In the genomic region with DNA sequence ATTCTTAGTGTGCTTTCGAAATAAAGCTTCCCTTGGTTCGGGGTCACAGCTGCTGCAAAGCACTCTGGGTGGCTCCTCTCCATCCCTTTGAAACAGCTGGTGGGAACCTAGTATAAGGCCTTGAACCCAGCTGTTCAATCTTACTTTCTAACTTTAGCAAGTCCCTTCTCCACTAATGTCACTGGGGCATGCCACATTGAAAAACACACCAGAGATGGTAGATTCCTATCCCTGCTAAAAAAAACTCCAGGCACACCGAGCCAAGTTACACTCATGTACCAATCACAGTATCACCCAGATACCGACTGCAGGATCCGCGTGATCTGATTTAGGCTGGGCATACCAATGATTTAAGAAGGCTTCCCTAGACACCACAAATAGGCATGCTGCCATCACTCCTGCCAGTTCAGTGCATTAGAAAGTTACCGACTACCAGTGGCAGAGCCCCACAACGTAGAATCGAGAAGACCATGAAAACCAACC, we compare ENCODE assay signal across 18 cellular contexts.
A peak's percentile ranks its signal among the peaks of the same experiment; 100 is the strongest.
DNase-seq lines count a peak whose midpoint lies in the region; ATAC-seq and TF ChIP-seq lines count a peak whose summit lies in the region.
"Had no signal": no experiment of that assay in that cellular context is flagged by ENCODE, and none has a peak within 500 bp of the region (broad histone marks: within the 10 kb centered on the region; RNA-seq: fewer than 3 reads in every experiment).

No MANE protein-coding gene starts in this region.

- H3K27ac ChIP-seq in GM23338 (ENCODE audit: low read depth) (no peak overlapping the region), body of pancreas (no peak overlapping the region), right cardiac atrium (ENCODE audit: low read length) (peak overlapping the region; percentile 18), gastrocnemius medialis (peak overlapping the region; percentile 72 to 85 (median 82))

- no peak for DNase-seq in GM23338 (ENCODE audit: low spot score)
- DNase-seq in body of pancreas, result no peak
- peak in 2 of 3 donors; percentile 46 to 64 for DNase-seq in right cardiac atrium
- DNase-seq in gastrocnemius medialis, result peak; percentile 65 to 76
- no peak for DNase-seq in mucosa of descending colon
- no peak for DNase-seq in iPS-NIHi11 (ENCODE audit: low spot score)
- DNase-seq in KBM-7, result no peak
- DNase-seq: activated CD4-positive, alpha-beta T cell treated with anti-CD3 and anti-CD28 coated beads for 36 hours; activated CD8-positive, alpha-beta memory T cell treated with anti-CD3 and anti-CD28 coated beads, Interleukin-2, amount 50 U/mL, for 48 hours; activated naive CD4-positive, alpha-beta T cell treated with Interleukin-2 at 50 U/mL for 16 hours; AML-193; effector memory CD8-positive, alpha-beta T cell; NCI-H2107; stimulated activated CD4-positive, alpha-beta T cell treated with anti-CD3 and anti-CD28 coated beads, Interleukin-2, amount 100 ng/mL, for 24 hours; T-helper 2 cell had no signal

- in situ Hi-C loops in gastrocnemius medialis (cut with MboI; ENCODE audit: low sequenced_read_pairs in 4 of 4) (loop anchor here in 1 of 4 donors (10.0 kb wide), 1 partner anchor 62 kb away; the partner anchor contains the start of gene WWTR1), KBM-7 (cut with MboI; ENCODE audit: low pct_unique_long_range_greater_than_20kb, low sequenced_read_pairs) (no loop called here)

- H3K4me1 ChIP-seq in GM23338 (ENCODE audit: insufficient read depth) (peaks cover 46% of the 10 kb centered on the region), body of pancreas (peaks cover 18% of the 10 kb centered on the region), right cardiac atrium (ENCODE audit: control insufficient read depth, insufficient read depth, low read length) (peaks cover 5% of the 10 kb centered on the region), gastrocnemius medialis (peaks cover 53 to 62% of the 10 kb centered on the region in 2 donors), mucosa of descending colon (ENCODE audit: low read depth) (no peaks in the 10 kb centered on the region)

- H3K36me3 Mint-ChIP-seq in GM23338 (ENCODE audit: low read depth), result no peaks in the 10 kb centered on the region

- peaks cover 29% of the 10 kb centered on the region for H3K4me1 Mint-ChIP-seq in GM23338
- H3K4me1 Mint-ChIP-seq: activated CD4-positive, alpha-beta T cell treated with anti-CD3 and anti-CD28 coated beads for 36 hours had no signal

- H3K9me3 ChIP-seq in body of pancreas (no peaks in the 10 kb centered on the region), right cardiac atrium (ENCODE audit: control insufficient read depth, low read length) (no peaks in the 10 kb centered on the region), gastrocnemius medialis (no peaks in the 10 kb centered on the region), mucosa of descending colon (no peaks in the 10 kb centered on the region)
- H3K9me3 ChIP-seq: tibial nerve had no signal

- no peaks in the 10 kb centered on the region for H3K27me3 ChIP-seq in GM23338 (ENCODE audit: insufficient read depth)
- H3K27me3 ChIP-seq in body of pancreas, result no peaks in the 10 kb centered on the region
- no peaks in the 10 kb centered on the region for H3K27me3 ChIP-seq in right cardiac atrium (ENCODE audit: control insufficient read depth, insufficient read depth)
- no peaks in the 10 kb centered on the region for H3K27me3 ChIP-seq in gastrocnemius medialis
- H3K27me3 ChIP-seq: tibial nerve had no signal

- H3K27ac Mint-ChIP-seq in GM23338, result 0 out of 2 replicates have a peak overlapping the region, but pooled peaks have one; percentile 1
- H3K27ac Mint-ChIP-seq: activated CD4-positive, alpha-beta T cell treated with anti-CD3 and anti-CD28 coated beads for 36 hours; effector memory CD8-positive, alpha-beta T cell; progenitor cell of endocrine pancreas had no signal

- intact Hi-C loops in body of pancreas (cut with DNase I) (no loop called here), right cardiac atrium (cut with DNase I) (no loop called here), gastrocnemius medialis (cut with DNase I; ENCODE audit: low total_unique reads) (loop anchor here (1.0 kb wide), 1 partner anchor 65 kb away; no protein-coding TSS in a partner anchor), mucosa of descending colon (cut with DNase I, micrococcal nuclease) (no loop called here)

- H3K36me3 ChIP-seq in GM23338 (ENCODE audit: insufficient read depth), result no peaks in the 10 kb centered on the region
- H3K36me3 ChIP-seq in body of pancreas (replicated peaks in 1 of 2; ENCODE audit: insufficient read depth in 1 of 2, low read depth in 2 of 2), result no peaks in the 10 kb centered on the region
- H3K36me3 ChIP-seq in gastrocnemius medialis, result no peaks in the 10 kb centered on the region
- no peaks in the 10 kb centered on the region for H3K36me3 ChIP-seq in mucosa of descending colon (ENCODE audit: low read depth)
- H3K36me3 ChIP-seq: tibial nerve had no signal

- H3K27me3 Mint-ChIP-seq in GM23338 (ENCODE audit: insufficient read depth, low read depth, poor library complexity), result peaks cover 3% of the 10 kb centered on the region
- H3K27me3 Mint-ChIP-seq: progenitor cell of endocrine pancreas had no signal

- no peak; the same call in 2 of the 3 replicates for ATAC-seq in GM23338
- peak; percentile 27 for ATAC-seq in body of pancreas
- peak; percentile 70 to 92 for ATAC-seq in right cardiac atrium
- ATAC-seq in gastrocnemius medialis, result peak; percentile 94 to 96
- no peak for ATAC-seq in mucosa of descending colon
- no peak for ATAC-seq in GM21786 (IDR thresholded peaks at IDR 0.05; ENCODE audit: unreplicated experiment)
- ATAC-seq: activated CD4-positive, alpha-beta T cell treated with anti-CD3 and anti-CD28 coated beads for 36 hours; effector memory CD8-positive, alpha-beta T cell had no signal

- H3K9me2 ChIP-seq in GM23338 (ENCODE audit: insufficient read depth), result no peaks in the 10 kb centered on the region

- WGBS in body of pancreas, 2 donors, result 74 to 84% methylated on average over 9 of the region's 9 CpGs
- 59% methylated on average over 9 of the region's 9 CpGs for WGBS in right cardiac atrium

- H3K9me3 Mint-ChIP-seq in GM23338, result no peaks in the 10 kb centered on the region
- H3K9me3 Mint-ChIP-seq: effector memory CD8-positive, alpha-beta T cell had no signal

- no peak overlapping the region for H3K4me3 ChIP-seq in GM23338
- H3K4me3 ChIP-seq in body of pancreas, result no peak overlapping the region
- no peak overlapping the region for H3K4me3 ChIP-seq in right cardiac atrium (ENCODE audit: low read length)
- peak overlapping the region in 2 of 4 donors; percentile 6 to 29 for H3K4me3 ChIP-seq in gastrocnemius medialis
- H3K4me3 ChIP-seq in mucosa of descending colon, result no peak overlapping the region
- H3K4me3 ChIP-seq: tibial nerve had no signal

- TF ChIP-seq CTCF in GM23338 (conservative IDR thresholded peaks at IDR 0.05; ENCODE audit: low read depth in 2 of 2), result no peak
- no peak for TF ChIP-seq CTCF in body of pancreas (IDR thresholded peaks at IDR 0.05)
- no peak for TF ChIP-seq CTCF in gastrocnemius medialis (IDR thresholded peaks at IDR 0.05 in 4 of 5, conservative IDR thresholded peaks at IDR 0.05 in 1 of 5)
- TF ChIP-seq CTCF in mucosa of descending colon (IDR thresholded peaks at IDR 0.05), result no peak

- H3K4me2 ChIP-seq in GM23338, result peak overlapping the region; percentile 14

- no peak for TF ChIP-seq POLR2A in body of pancreas (IDR thresholded peaks at IDR 0.05)
- TF ChIP-seq POLR2A in gastrocnemius medialis (IDR thresholded peaks at IDR 0.05), result no peak

- no peak overlapping the region for H2AFZ ChIP-seq in GM23338

- no peak overlapping the region for H3K4me3 Mint-ChIP-seq in GM23338
- H3K4me3 Mint-ChIP-seq: activated CD4-positive, alpha-beta T cell treated with anti-CD3 and anti-CD28 coated beads for 36 hours; effector memory CD8-positive, alpha-beta T cell had no signal

- H4K20me1 ChIP-seq in GM23338 (replicated peaks; ENCODE audit: insufficient read depth), result no peaks in the 10 kb centered on the region

- H3F3A ChIP-seq in GM23338 (replicated peaks; ENCODE audit: low read depth), result no peaks in the 10 kb centered on the region

- peaks cover 64% of the 10 kb centered on the region for H3K79me2 ChIP-seq in GM23338 (replicated peaks; ENCODE audit: insufficient read depth)

TF ChIP-seq in GM23338, 12 proteins besides CTCF, POLR2A, EP300 and RAD21:
- TF ChIP-seq NANOG (IDR thresholded peaks at IDR 0.05; ENCODE audit: borderline replicate concordance), result no peak
TF ChIP-seq in GM23338: peak in this region for 0.

Comparison
In these comparisons a context has a peak if more than half of its experiments do, and no peak if none do; other contexts are left out.
1. ATAC-seq: peak in body of pancreas (single experiment), right cardiac atrium (2 of 2) and gastrocnemius medialis (2 of 2); none in GM23338 (single experiment), mucosa of descending colon (single experiment) and GM21786 (single experiment).
2. DNase-seq: peak in right cardiac atrium (2 of 3) and gastrocnemius medialis (2 of 2); none in GM23338 (single experiment), body of pancreas (0 of 4), mucosa of descending colon (0 of 3), iPS-NIHi11 (single experiment) and KBM-7 (single experiment).
3. H3K27ac ChIP-seq: peak in right cardiac atrium (single experiment) and gastrocnemius medialis (4 of 4); none in GM23338 (single experiment) and body of pancreas (0 of 4).